ENCODE assay signal across 1 cellular context in genomic region chr17:6510321-6511023, GRCh38.
TF ChIP-seq lines count a peak whose summit lies in the region.

No MANE protein-coding gene starts in this region.

TF ChIP-seq in HepG2, 621 proteins besides CTCF, POLR2A, EP300 and RAD21:
- TF ChIP-seq FOSL2 (CRISPR knock-in tag; IDR thresholded peaks at IDR 0.05) (peak; percentile 43; the same call in 1 of the 2 replicates), ZBTB20 (CRISPR knock-in tag; IDR thresholded peaks at IDR 0.05; ENCODE audit: borderline replicate concordance, low read depth) (no peak)
